In genomic region chr5:109186759-109187158, GRCh38 we compare ENCODE assay signal across 16 cellular contexts.
DNase-seq lines count a peak whose midpoint lies in the region; ATAC-seq and TF ChIP-seq lines count a peak whose summit lies in the region.
"Had no signal": no experiment of that assay in that cellular context is flagged by ENCODE, and none has a peak within 500 bp of the region (broad histone marks: within the 10 kb centered on the region; RNA-seq: fewer than 3 reads in every experiment).

No MANE protein-coding gene starts in this region.

- TF ChIP-seq CTCF in MCF 10A (IDR thresholded peaks at IDR 0.05; ENCODE audit: unreplicated experiment) (no peak), breast epithelium (IDR thresholded peaks at IDR 0.05) (no peak), epithelial cell of esophagus (IDR thresholded peaks at IDR 0.05; ENCODE audit: insufficient read depth, low read depth, low read length, missing control alignments) (no peak), mucosa of descending colon (IDR thresholded peaks at IDR 0.05) (no peak)

- H3K27me3 Mint-ChIP-seq in MCF 10A (ENCODE audit: insufficient read depth, unreplicated experiment) = no peaks in the 10 kb centered on the region
- H3K27me3 Mint-ChIP-seq: CD4-positive, alpha-beta memory T cell had no signal

- no peaks in the 10 kb centered on the region for H3K9me3 Mint-ChIP-seq in MCF 10A (ENCODE audit: unreplicated experiment)
- H3K9me3 Mint-ChIP-seq: CD4-positive, alpha-beta memory T cell; H9 had no signal

- H3K4me3 ChIP-seq in breast epithelium (no peak overlapping the region), epithelial cell of esophagus (ENCODE audit: low read length) (no peak overlapping the region), mucosa of descending colon (no peak overlapping the region)
- H3K4me3 ChIP-seq: A549, BLaER1 had no signal

- H3K27me3 ChIP-seq in breast epithelium = no peaks in the 10 kb centered on the region
- H3K27me3 ChIP-seq: BLaER1 had no signal

- intact Hi-C loops in MCF 10A (cut with micrococcal nuclease) (no loop called here), breast epithelium (cut with DNase I; ENCODE audit: low total_unique reads) (no loop called here), mucosa of descending colon (cut with DNase I, micrococcal nuclease) (no loop called here)

- H3K4me3 Mint-ChIP-seq in MCF 10A (ENCODE audit: unreplicated experiment) = no peak overlapping the region
- H3K4me3 Mint-ChIP-seq: CD14-positive monocyte; CD4-positive, alpha-beta memory T cell; H9 had no signal

- H3K9me3 ChIP-seq in breast epithelium = no peaks in the 10 kb centered on the region
- H3K9me3 ChIP-seq in mucosa of descending colon = no peaks in the 10 kb centered on the region
- H3K9me3 ChIP-seq: A549, BLaER1 had no signal

- peaks cover 5% of the 10 kb centered on the region for H3K4me1 Mint-ChIP-seq in MCF 10A (ENCODE audit: insufficient read depth, unreplicated experiment)

- TF ChIP-seq POLR2A in breast epithelium (IDR thresholded peaks at IDR 0.05) = no peak

- no peak overlapping the region for H3K27ac ChIP-seq in breast epithelium
- H3K27ac ChIP-seq: 22Rv1, A549, BLaER1 had no signal

- peak; percentile 75 for ATAC-seq in mucosa of descending colon
- no peak for ATAC-seq in HG03108 (IDR thresholded peaks at IDR 0.05; ENCODE audit: unreplicated experiment)
- no peak for ATAC-seq in HG02840 (IDR thresholded peaks at IDR 0.05; ENCODE audit: low FRiP score, unreplicated experiment)
- ATAC-seq: A549 had no signal

- peaks cover 21% of the 10 kb centered on the region for H3K36me3 Mint-ChIP-seq in MCF 10A (ENCODE audit: insufficient read depth, unreplicated experiment)

- no peak overlapping the region for H3K27ac Mint-ChIP-seq in MCF 10A (ENCODE audit: low read depth, unreplicated experiment)
- H3K27ac Mint-ChIP-seq: CD14-positive monocyte; CD4-positive, alpha-beta memory T cell had no signal

- H3K36me3 ChIP-seq in breast epithelium (no peaks in the 10 kb centered on the region), mucosa of descending colon (ENCODE audit: low read depth) (no peaks in the 10 kb centered on the region)

- H3K4me1 ChIP-seq in breast epithelium (no peaks in the 10 kb centered on the region), mucosa of descending colon (ENCODE audit: low read depth) (no peaks in the 10 kb centered on the region)

- POLR2A ChIA-PET in MCF 10A (lab: Yijun Ruan, JAX) = no interaction called here

- no TSS peak for BruUV-seq in MCF 10A (replicated peaks; lab: Mats Ljungman, UMichigan)

- DNase-seq in MCF 10A (ENCODE audit: unreplicated experiment) (peak; percentile 33), breast epithelium (ENCODE audit: low spot score in 2 of 2) (no peak), epithelial cell of esophagus (ENCODE audit: low read depth) (peak; percentile 9), mucosa of descending colon (peak in 1 of 3 donors; percentile 55), inferior parietal cortex (ENCODE audit: extremely low spot score) (no peak)
- DNase-seq: AML-193; CD4-positive, alpha-beta memory T cell; DMS79 treated with DMSO at 0.1 percent for 48 hours; GF-D8; H9 had no signal

- CTCF ChIA-PET in MCF 10A (lab: Yijun Ruan, JAX) = no interaction called here

Comparison
In these comparisons a context has a peak if more than half of its experiments do, and no peak if none do; other contexts are left out.
1. DNase-seq: peak in MCF 10A (single experiment) and epithelial cell of esophagus (single experiment); none in breast epithelium (0 of 2) and inferior parietal cortex (single experiment).